Comparison of ENCODE assay signal across 17 cellular contexts in genomic region chr18:67300498-67300897, GRCh38.
DNase-seq lines count a peak whose midpoint lies in the region; ATAC-seq and TF ChIP-seq lines count a peak whose summit lies in the region.
"Had no signal": no experiment of that assay in that cellular context is flagged by ENCODE, and none has a peak within 500 bp of the region (broad histone marks: within the 10 kb centered on the region; RNA-seq: fewer than 3 reads in every experiment).

No MANE protein-coding gene starts in this region.

- no peak for ATAC-seq in HG02852 (IDR thresholded peaks at IDR 0.05; ENCODE audit: unreplicated experiment)
- no peak for ATAC-seq in stimulated activated effector memory CD8-positive, alpha-beta T cell treated with anti-CD3 and anti-CD28 coated beads, Interleukin-12 subunit alpha, Interleukin-12 subunit beta, amount 100 ng/mL, for 72 hours
- ATAC-seq in GM19328 (IDR thresholded peaks at IDR 0.05; ENCODE audit: unreplicated experiment) = no peak
- ATAC-seq: activated CD4-positive, CD25-positive, alpha-beta regulatory T cell treated with anti-CD3 and anti-CD28 coated beads, Interleukin-2, amount 50 U/mL, for 24 hours; heart left ventricle; left cardiac atrium; natural killer cell; PC-3; sciatic nerve had no signal

- no peak overlapping the region for H3K9ac ChIP-seq in neural progenitor cell

- H4K20me1 ChIP-seq in neural progenitor cell (ENCODE audit: low read depth) = no peaks in the 10 kb centered on the region

- no peak overlapping the region for H3K4me3 ChIP-seq in neural progenitor cell
- H3K4me3 ChIP-seq: heart left ventricle had no signal

- H3K27ac Mint-ChIP-seq in activated T-cell treated with anti-CD3 and anti-CD28 coated beads, Interleukin-2, amount 50 U/mL, for 24 hours = no peak overlapping the region
- H3K27ac Mint-ChIP-seq in activated naive CD8-positive, alpha-beta T cell treated with anti-CD3 and anti-CD28 coated beads for 36 hours = no peak overlapping the region
- H3K27ac Mint-ChIP-seq in neural progenitor cell = no peak overlapping the region
- no peak overlapping the region for H3K27ac Mint-ChIP-seq in stimulated activated effector memory CD8-positive, alpha-beta T cell treated with anti-CD3 and anti-CD28 coated beads, Interleukin-12 subunit alpha, Interleukin-12 subunit beta, amount 100 ng/mL, for 72 hours
- H3K27ac Mint-ChIP-seq: natural killer cell; stimulated activated naive CD8-positive, alpha-beta T cell treated with anti-CD3 and anti-CD28 coated beads, Interleukin-15, Interleukin-2, amounts not matched to agents 100 ng/mL and 50 ng/mL, for 24 hours had no signal

- TF ChIP-seq CTCF in neural progenitor cell (IDR thresholded peaks at IDR 0.05) = no peak

- H2AFZ ChIP-seq in neural progenitor cell (replicated peaks) = no peak overlapping the region

- H3K27me3 ChIP-seq in neural progenitor cell = no peaks in the 10 kb centered on the region
- H3K27me3 ChIP-seq: heart left ventricle had no signal

- H3K4me3 Mint-ChIP-seq in activated T-cell treated with anti-CD3 and anti-CD28 coated beads, Interleukin-2, amount 50 U/mL, for 24 hours = no peak overlapping the region
- no peak overlapping the region for H3K4me3 Mint-ChIP-seq in activated naive CD8-positive, alpha-beta T cell treated with anti-CD3 and anti-CD28 coated beads for 36 hours
- no peak overlapping the region for H3K4me3 Mint-ChIP-seq in neural progenitor cell
- no peak overlapping the region for H3K4me3 Mint-ChIP-seq in stimulated activated effector memory CD8-positive, alpha-beta T cell treated with anti-CD3 and anti-CD28 coated beads, Interleukin-12 subunit alpha, Interleukin-12 subunit beta, amount 100 ng/mL, for 72 hours
- H3K4me3 Mint-ChIP-seq: natural killer cell; stimulated activated naive CD8-positive, alpha-beta T cell treated with anti-CD3 and anti-CD28 coated beads, Interleukin-15, Interleukin-2, amounts not matched to agents 100 ng/mL and 50 ng/mL, for 24 hours had no signal

- DNase-seq in activated T-cell treated with anti-CD3 and anti-CD28 coated beads, Interleukin-2, amount 50 U/mL, for 1 hour = peak; percentile 23
- no peak for DNase-seq in activated T-cell treated with anti-CD3 and anti-CD28 coated beads, Interleukin-2, amount 50 U/mL, for 24 hours
- DNase-seq in LHCN-M2 (ENCODE audit: low read depth) = peak; percentile 58
- DNase-seq in activated naive CD8-positive, alpha-beta T cell treated with anti-CD3 and anti-CD28 coated beads for 36 hours = peak; percentile 2
- peak; percentile 27 for DNase-seq in neural progenitor cell (ENCODE audit: low spot score)
- DNase-seq in stimulated activated effector memory CD8-positive, alpha-beta T cell treated with anti-CD3 and anti-CD28 coated beads, Interleukin-12 subunit alpha, Interleukin-12 subunit beta, amount 100 ng/mL, for 72 hours (ENCODE audit: low spot score in 2 of 2) = no peak
- DNase-seq: activated effector memory CD4-positive, alpha-beta T cell treated with Interleukin-2 at 50 U/mL for 16 hours; heart left ventricle; left cardiac atrium; natural killer cell; PC-3; SW 1271 had no signal

- H3K79me2 ChIP-seq in neural progenitor cell (ENCODE audit: low read depth) = no peaks in the 10 kb centered on the region

- H3K36me3 Mint-ChIP-seq in activated T-cell treated with anti-CD3 and anti-CD28 coated beads, Interleukin-2, amount 50 U/mL, for 24 hours (ENCODE audit: low read depth) = peaks cover 7% of the 10 kb centered on the region
- H3K36me3 Mint-ChIP-seq in activated naive CD8-positive, alpha-beta T cell treated with anti-CD3 and anti-CD28 coated beads for 36 hours = peaks cover 14% of the 10 kb centered on the region
- no peaks in the 10 kb centered on the region for H3K36me3 Mint-ChIP-seq in neural progenitor cell
- H3K36me3 Mint-ChIP-seq in stimulated activated effector memory CD8-positive, alpha-beta T cell treated with anti-CD3 and anti-CD28 coated beads, Interleukin-12 subunit alpha, Interleukin-12 subunit beta, amount 100 ng/mL, for 72 hours = no peaks in the 10 kb centered on the region
- H3K36me3 Mint-ChIP-seq: natural killer cell had no signal

- no peak overlapping the region for H3K4me2 ChIP-seq in neural progenitor cell

- H3K27ac ChIP-seq in neural progenitor cell = no peak overlapping the region
- H3K27ac ChIP-seq: heart left ventricle had no signal

- H3K4me1 Mint-ChIP-seq in activated T-cell treated with anti-CD3 and anti-CD28 coated beads, Interleukin-2, amount 50 U/mL, for 24 hours (ENCODE audit: low read depth) = peaks cover 15% of the 10 kb centered on the region
- peaks cover 13% of the 10 kb centered on the region for H3K4me1 Mint-ChIP-seq in activated naive CD8-positive, alpha-beta T cell treated with anti-CD3 and anti-CD28 coated beads for 36 hours
- no peaks in the 10 kb centered on the region for H3K4me1 Mint-ChIP-seq in neural progenitor cell
- H3K4me1 Mint-ChIP-seq in stimulated activated effector memory CD8-positive, alpha-beta T cell treated with anti-CD3 and anti-CD28 coated beads, Interleukin-12 subunit alpha, Interleukin-12 subunit beta, amount 100 ng/mL, for 72 hours = peaks cover 9% of the 10 kb centered on the region

- no peaks in the 10 kb centered on the region for H3K27me3 Mint-ChIP-seq in activated T-cell treated with anti-CD3 and anti-CD28 coated beads, Interleukin-2, amount 50 U/mL, for 24 hours
- H3K27me3 Mint-ChIP-seq in activated naive CD8-positive, alpha-beta T cell treated with anti-CD3 and anti-CD28 coated beads for 36 hours = no peaks in the 10 kb centered on the region
- no peaks in the 10 kb centered on the region for H3K27me3 Mint-ChIP-seq in neural progenitor cell (ENCODE audit: insufficient read depth, low read depth)
- H3K27me3 Mint-ChIP-seq: stimulated activated naive CD8-positive, alpha-beta T cell treated with anti-CD3 and anti-CD28 coated beads, Interleukin-15, Interleukin-2, amounts not matched to agents 100 ng/mL and 50 ng/mL, for 24 hours had no signal

- H3F3A ChIP-seq in neural progenitor cell (ENCODE audit: low read depth) = no peaks in the 10 kb centered on the region

- no peaks in the 10 kb centered on the region for H3K9me3 ChIP-seq in neural progenitor cell (ENCODE audit: low read depth)

- peaks cover 17% of the 10 kb centered on the region for H3K9me3 Mint-ChIP-seq in activated T-cell treated with anti-CD3 and anti-CD28 coated beads, Interleukin-2, amount 50 U/mL, for 24 hours
- peaks cover 10% of the 10 kb centered on the region for H3K9me3 Mint-ChIP-seq in activated naive CD8-positive, alpha-beta T cell treated with anti-CD3 and anti-CD28 coated beads for 36 hours
- peaks cover 14% of the 10 kb centered on the region for H3K9me3 Mint-ChIP-seq in neural progenitor cell
- peaks cover 3% of the 10 kb centered on the region for H3K9me3 Mint-ChIP-seq in stimulated activated effector memory CD8-positive, alpha-beta T cell treated with anti-CD3 and anti-CD28 coated beads, Interleukin-12 subunit alpha, Interleukin-12 subunit beta, amount 100 ng/mL, for 72 hours

- no peaks in the 10 kb centered on the region for H3K4me1 ChIP-seq in neural progenitor cell
- H3K4me1 ChIP-seq: heart left ventricle had no signal

- H3K36me3 ChIP-seq in neural progenitor cell = no peaks in the 10 kb centered on the region
- H3K36me3 ChIP-seq: heart left ventricle had no signal

Comparison
In these comparisons a context has a peak if more than half of its experiments do, and no peak if none do; other contexts are left out.
1. DNase-seq: peak in activated T-cell treated with anti-CD3 and anti-CD28 coated beads, Interleukin-2, amount 50 U/mL, for 1 hour (single experiment), LHCN-M2 (single experiment), activated naive CD8-positive, alpha-beta T cell treated with anti-CD3 and anti-CD28 coated beads for 36 hours (single experiment) and neural progenitor cell (single experiment); none in activated T-cell treated with anti-CD3 and anti-CD28 coated beads, Interleukin-2, amount 50 U/mL, for 24 hours (single experiment) and stimulated activated effector memory CD8-positive, alpha-beta T cell treated with anti-CD3 and anti-CD28 coated beads, Interleukin-12 subunit alpha, Interleukin-12 subunit beta, amount 100 ng/mL, for 72 hours (0 of 2).